24 cellular contexts compared by ENCODE assay signal in the genomic region with DNA sequence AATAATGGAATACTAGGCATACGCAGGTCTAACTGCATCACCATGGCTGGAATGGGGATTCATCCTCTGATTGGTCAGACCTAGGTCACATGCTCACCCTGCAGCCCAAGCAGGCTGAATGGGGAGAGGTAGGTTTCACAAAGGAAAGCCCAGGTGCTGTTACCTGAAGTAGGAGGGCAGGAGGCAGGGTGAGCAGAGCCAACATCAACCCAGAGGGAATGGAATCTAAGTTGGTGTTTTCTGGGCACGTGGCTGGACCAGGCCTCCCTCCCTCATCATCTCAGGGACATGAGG. TPM values are rescaled to one million over a fixed set of nuclear protein-coding genes. Genes with fewer than 3 reads are reported as not detected.
"Had no signal": no experiment of that assay in that cellular context is flagged by ENCODE, and none has a peak within 500 bp of the region (broad histone marks: within the 10 kb centered on the region; RNA-seq: fewer than 3 reads in every experiment).

No MANE protein-coding gene starts in this region.

- H3K4me3 ChIP-seq: heart right ventricle, lower lobe of right lung, mucosa of descending colon, stomach, suprapubic skin, tibial nerve had no signal

- H3K27ac Mint-ChIP-seq: activated B cell treated with CpG ODN at 0.5 μM for 24 hours; activated CD4-positive, alpha-beta memory T cell treated with anti-CD3 and anti-CD28 coated beads for 36 hours; activated CD4-positive, alpha-beta T cell treated with anti-CD3 and anti-CD28 coated beads for 36 hours; activated naive CD8-positive, alpha-beta T cell treated with anti-CD3 and anti-CD28 coated beads, Interleukin-2, amount 10 ng/mL, durations not matched to agents 7 days and 5 days; nephron progenitor cell; stimulated activated memory B cell treated with anti-CD40 and anti-IgM and Interleukin-4, amounts not matched to agents 10 μg/mL and 1 μg/mL and 100 μg/mL, for 72 hours had no signal

- H3K27me3 ChIP-seq: heart right ventricle, stomach, suprapubic skin, tibial nerve had no signal

- H3K27ac ChIP-seq: epithelial cell of prostate, heart right ventricle, lower lobe of right lung, stomach, suprapubic skin, tibial nerve had no signal

- DNase-seq: activated B cell treated with CpG ODN at 0.5 μM for 24 hours; activated CD4-positive, alpha-beta memory T cell treated with anti-CD3 and anti-CD28 coated beads for 36 hours; activated CD4-positive, alpha-beta T cell treated with anti-CD3 and anti-CD28 coated beads for 36 hours; activated naive CD4-positive, alpha-beta T cell treated with Interleukin-2 at 50 U/mL for 16 hours; activated naive CD8-positive, alpha-beta T cell treated with anti-CD3 and anti-CD28 coated beads, Interleukin-2, amount 10 ng/mL, durations not matched to agents 7 days and 5 days; activated T-cell treated with anti-CD3 and anti-CD28 coated beads, Interleukin-2, amount 50 U/mL, for 48 hours; cerebellar nuclear complex; cortex of kidney; heart right ventricle; lower lobe of right lung; mesendoderm; mucosa of descending colon; nephron progenitor cell; nucleus accumbens; small intestine; stomach; T1000 had no signal

- H3K4me1 ChIP-seq: lower lobe of right lung, stomach, suprapubic skin, tibial nerve had no signal

- H3K4me1 Mint-ChIP-seq: activated B cell treated with CpG ODN at 0.5 μM for 24 hours; activated CD4-positive, alpha-beta T cell treated with anti-CD3 and anti-CD28 coated beads for 36 hours; activated naive CD8-positive, alpha-beta T cell treated with anti-CD3 and anti-CD28 coated beads, Interleukin-2, amount 10 ng/mL, durations not matched to agents 7 days and 5 days; stimulated activated memory B cell treated with anti-CD40 and anti-IgM and Interleukin-4, amounts not matched to agents 10 μg/mL and 1 μg/mL and 100 μg/mL, for 72 hours had no signal

- H3K36me3 ChIP-seq: heart right ventricle, lower lobe of right lung, stomach, suprapubic skin, tibial nerve had no signal

- H3K36me3 Mint-ChIP-seq: activated CD4-positive, alpha-beta memory T cell treated with anti-CD3 and anti-CD28 coated beads for 36 hours; activated naive CD8-positive, alpha-beta T cell treated with anti-CD3 and anti-CD28 coated beads, Interleukin-2, amount 10 ng/mL, durations not matched to agents 7 days and 5 days; stimulated activated memory B cell treated with anti-CD40 and anti-IgM and Interleukin-4, amounts not matched to agents 10 μg/mL and 1 μg/mL and 100 μg/mL, for 72 hours had no signal

- H3K9me3 ChIP-seq: heart right ventricle, lower lobe of right lung, mucosa of descending colon, stomach, suprapubic skin, tibial nerve had no signal

- H3K9me3 Mint-ChIP-seq: activated B cell treated with CpG ODN at 0.5 μM for 24 hours; activated CD4-positive, alpha-beta memory T cell treated with anti-CD3 and anti-CD28 coated beads for 36 hours; activated naive CD8-positive, alpha-beta T cell treated with anti-CD3 and anti-CD28 coated beads, Interleukin-2, amount 10 ng/mL, durations not matched to agents 7 days and 5 days; nephron progenitor cell; stimulated activated memory B cell treated with anti-CD40 and anti-IgM and Interleukin-4, amounts not matched to agents 10 μg/mL and 1 μg/mL and 100 μg/mL, for 72 hours had no signal

- H3K4me3 Mint-ChIP-seq: activated B cell treated with CpG ODN at 0.5 μM for 24 hours; activated CD4-positive, alpha-beta memory T cell treated with anti-CD3 and anti-CD28 coated beads for 36 hours; activated CD4-positive, alpha-beta T cell treated with anti-CD3 and anti-CD28 coated beads for 36 hours; activated naive CD8-positive, alpha-beta T cell treated with anti-CD3 and anti-CD28 coated beads, Interleukin-2, amount 10 ng/mL, durations not matched to agents 7 days and 5 days; nephron progenitor cell; stimulated activated memory B cell treated with anti-CD40 and anti-IgM and Interleukin-4, amounts not matched to agents 10 μg/mL and 1 μg/mL and 100 μg/mL, for 72 hours had no signal

- H3K27me3 Mint-ChIP-seq: activated B cell treated with CpG ODN at 0.5 μM for 24 hours; activated CD4-positive, alpha-beta memory T cell treated with anti-CD3 and anti-CD28 coated beads for 36 hours; activated CD4-positive, alpha-beta T cell treated with anti-CD3 and anti-CD28 coated beads for 36 hours had no signal

- ATAC-seq: activated CD4-positive, alpha-beta T cell treated with anti-CD3 and anti-CD28 coated beads for 36 hours; heart right ventricle; lower lobe of right lung; mucosa of descending colon; sciatic nerve; stimulated activated memory B cell treated with anti-CD40 and anti-IgM and Interleukin-4, amounts not matched to agents 10 μg/mL and 1 μg/mL and 100 μg/mL, for 72 hours had no signal

RNA-seq across cellular contexts. Expression of a gene that starts 6.7 kb away (rescaled TPM):
- total RNA-seq: activated B cell treated with CpG ODN at 0.5 μM for 24 hours; activated CD4-positive, alpha-beta memory T cell treated with anti-CD3 and anti-CD28 coated beads for 36 hours; activated CD4-positive, alpha-beta T cell treated with anti-CD3 and anti-CD28 coated beads for 36 hours; activated naive CD8-positive, alpha-beta T cell treated with anti-CD3 and anti-CD28 coated beads, Interleukin-2, amount 10 ng/mL, durations not matched to agents 7 days and 5 days; fibroblast of villous mesenchyme; heart right ventricle; lower lobe of right lung; mucosa of descending colon; sciatic nerve; stomach; suprapubic skin; tibial nerve had no signal
- polyA plus RNA-seq: heart right ventricle, keratinocyte, small intestine, stomach had no signal

RNA-seq across cellular contexts. Expression of a gene that starts 7.9 kb away (rescaled TPM):
- total RNA-seq: activated B cell treated with CpG ODN at 0.5 μM for 24 hours; activated CD4-positive, alpha-beta memory T cell treated with anti-CD3 and anti-CD28 coated beads for 36 hours; activated CD4-positive, alpha-beta T cell treated with anti-CD3 and anti-CD28 coated beads for 36 hours; activated naive CD8-positive, alpha-beta T cell treated with anti-CD3 and anti-CD28 coated beads, Interleukin-2, amount 10 ng/mL, durations not matched to agents 7 days and 5 days; fibroblast of villous mesenchyme; heart right ventricle; lower lobe of right lung; mucosa of descending colon; sciatic nerve; stomach; suprapubic skin; tibial nerve had no signal
- polyA plus RNA-seq: heart right ventricle, keratinocyte, small intestine, stomach had no signal
